Comparison of ENCODE assay signal across 8 cellular contexts in the genomic region with DNA sequence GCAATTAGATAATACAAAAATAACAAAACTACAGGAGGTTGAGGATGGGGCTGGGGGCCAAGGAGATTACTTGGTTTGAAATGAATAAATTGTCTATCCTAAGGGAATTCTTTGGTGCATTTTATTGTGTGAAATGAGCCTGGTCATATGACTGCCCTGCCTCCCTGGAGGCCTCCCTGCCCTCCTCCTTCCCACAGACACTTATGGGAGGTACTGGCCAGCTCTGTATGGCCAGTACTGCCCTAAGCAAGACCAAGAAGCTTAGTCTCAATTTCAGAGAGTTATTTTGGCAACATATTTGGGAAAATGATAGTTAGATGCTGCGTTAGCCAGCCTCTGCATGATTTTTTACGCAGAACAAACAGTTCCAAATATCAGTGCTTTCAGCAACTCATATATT.
"Had no signal": no experiment of that assay in that cellular context is flagged by ENCODE, and none has a peak within 500 bp of the region (broad histone marks: within the 10 kb centered on the region; RNA-seq: fewer than 3 reads in every experiment).

No MANE protein-coding gene starts in this region.

- H3K9me3 ChIP-seq: HAP-1 had no signal

- H3K4me3 ChIP-seq: GM23248, GM23338, HAP-1 had no signal

- H3K4me1 ChIP-seq: HAP-1 had no signal

- DNase-seq: GM23248, GOT3, H7, H9, HCEC 1CT, HFFc6 had no signal

- H3K36me3 ChIP-seq: HAP-1 had no signal

- H3K4me2 ChIP-seq: GM23338 had no signal

- H3K9ac ChIP-seq: GM23248 had no signal

- H3K27ac ChIP-seq: GM23248 had no signal

- H2AFZ ChIP-seq: GM23248, GM23338 had no signal
